In the genomic region with DNA sequence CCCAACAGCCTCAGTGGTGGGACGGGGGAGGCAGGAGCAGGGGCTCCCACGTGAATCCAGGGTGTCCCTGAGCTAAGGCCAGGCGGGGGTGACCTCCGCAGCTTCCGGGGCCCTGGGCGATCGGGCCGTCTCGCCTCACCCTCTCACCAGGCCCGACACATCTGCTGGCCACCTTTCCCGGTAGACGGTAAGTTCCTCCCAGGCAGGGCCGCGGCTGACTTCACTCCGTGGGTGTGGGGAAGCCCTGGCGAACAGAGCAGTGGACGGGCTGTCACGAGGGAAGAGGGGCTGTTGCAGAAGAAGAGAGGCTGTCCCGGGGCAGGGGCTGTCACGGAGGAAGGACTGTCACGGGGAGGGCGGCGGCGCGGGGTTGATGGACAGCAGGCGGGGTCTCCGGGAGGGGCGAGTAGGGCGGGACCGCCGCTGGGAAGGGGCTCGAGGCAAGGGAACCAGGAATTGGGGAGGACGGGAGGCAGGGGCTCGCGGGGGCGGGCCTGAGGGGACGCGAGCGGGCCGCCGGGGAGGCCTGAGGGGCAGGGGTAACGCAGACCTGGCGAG, we compare ENCODE assay signal across 8 cellular contexts.
DNase-seq lines count a peak whose midpoint lies in the region; ATAC-seq and TF ChIP-seq lines count a peak whose summit lies in the region.

No MANE protein-coding gene starts in this region.

- no peaks in the 10 kb centered on the region for H3F3A ChIP-seq in OCI-LY1 (ENCODE audit: insufficient read depth, low read length)

- no peaks in the 10 kb centered on the region for H3K9me3 Mint-ChIP-seq in effector memory CD8-positive, alpha-beta T cell

- H3K36me3 Mint-ChIP-seq in effector memory CD8-positive, alpha-beta T cell (ENCODE audit: insufficient read depth) = peaks cover 4% of the 10 kb centered on the region

- H3K27me3 ChIP-seq in OCI-LY1 (ENCODE audit: insufficient read depth, low read length) (no peaks in the 10 kb centered on the region), neutrophil (no peaks in the 10 kb centered on the region)

- TF ChIP-seq CTCF in OCI-LY1 (IDR thresholded peaks at IDR 0.05; ENCODE audit: low read length) (no peak), neutrophil (IDR thresholded peaks at IDR 0.05) (no peak)

- H3K27me3 Mint-ChIP-seq in effector memory CD8-positive, alpha-beta T cell = no peaks in the 10 kb centered on the region

- no peaks in the 10 kb centered on the region for H3K9me3 ChIP-seq in OCI-LY1 (ENCODE audit: low read length)
- no peaks in the 10 kb centered on the region for H3K9me3 ChIP-seq in neutrophil

- DNase-seq in AG20443 (ENCODE audit: low spot score) (peak; percentile 30), C1 segment of cervical spinal cord (lab: John Stamatoyannopoulos, UW) (no peak), SIG-M5 treated with dmso at 0.1 percent for 504 hours (lab: John Stamatoyannopoulos, UW; ENCODE audit: unreplicated experiment) (no peak)
- DNase-seq in effector memory CD8-positive, alpha-beta T cell = no peak
- DNase-seq in stimulated activated naive CD4-positive, alpha-beta T cell (lab: John Stamatoyannopoulos, UW) = no peak

- H2AFZ ChIP-seq in OCI-LY1 (ENCODE audit: low read length) = no peak overlapping the region

- no peaks in the 10 kb centered on the region for H3K9me2 ChIP-seq in OCI-LY1 (ENCODE audit: low read depth, low read length)

- H3K4me1 ChIP-seq in OCI-LY1 (ENCODE audit: insufficient read depth, low read length, severe bottlenecking) = peaks cover 57% of the 10 kb centered on the region
- peaks cover 26 to 27% of the 10 kb centered on the region in 2 experiments for H3K4me1 ChIP-seq in neutrophil (ENCODE audit: control insufficient read depth in 1 of 2, insufficient read depth in 1 of 2, low read depth in 1 of 2, low read length in 1 of 2)

- peaks cover 11 to 15% of the 10 kb centered on the region in 2 donors for H3K4me1 Mint-ChIP-seq in effector memory CD8-positive, alpha-beta T cell (ENCODE audit: low read depth in 2 of 2)

- ATAC-seq in GM19351 (IDR thresholded peaks at IDR 0.05; ENCODE audit: unreplicated experiment) = peak; percentile 5
- ATAC-seq in effector memory CD8-positive, alpha-beta T cell (replicated peaks) = no peak

- H3K27ac ChIP-seq in OCI-LY1 (ENCODE audit: low read depth, low read length, poor library complexity, severe bottlenecking) (peak overlapping the region; percentile 61), neutrophil (no peak overlapping the region)

- H3K36me3 ChIP-seq in OCI-LY1 (ENCODE audit: insufficient read depth, low read length) = peaks cover 36% of the 10 kb centered on the region
- peaks cover 10% of the 10 kb centered on the region for H3K36me3 ChIP-seq in neutrophil

- H3K4me3 Mint-ChIP-seq in effector memory CD8-positive, alpha-beta T cell = peak overlapping the region; percentile 74 to 78

- H4K20me1 ChIP-seq in OCI-LY1 (ENCODE audit: insufficient read depth, low read length) = no peaks in the 10 kb centered on the region

- no peak overlapping the region for H3K27ac Mint-ChIP-seq in effector memory CD8-positive, alpha-beta T cell

- H3K79me2 ChIP-seq in OCI-LY1 (ENCODE audit: insufficient read depth, low read length) = peaks cover 3% of the 10 kb centered on the region; the same call in 1 of the 2 replicates

- peak overlapping the region; percentile 91 for H3K9ac ChIP-seq in OCI-LY1 (ENCODE audit: low read length)

- peak overlapping the region; percentile 85 for H3K4me2 ChIP-seq in OCI-LY1 (ENCODE audit: low read length)

- H3K4me3 ChIP-seq in OCI-LY1 (ENCODE audit: low read depth, low read length, poor library complexity, severe bottlenecking) (peak overlapping the region; percentile 96), neutrophil (ENCODE audit: low read depth in 1 of 2, low read length in 1 of 2) (peak overlapping the region; percentile 90 to 95)
